In genomic region chr17:38761612-38762011, GRCh38 we compare ENCODE assay signal across 1 cellular context.
A peak's percentile ranks its signal among the peaks of the same experiment; 100 is the strongest.
TF ChIP-seq lines count a peak whose summit lies in the region.

No MANE protein-coding gene starts in this region.

TF ChIP-seq in H1, 55 proteins besides CTCF, POLR2A, EP300 and RAD21:
- TF ChIP-seq SUZ12 (IDR thresholded peaks at IDR 0.05; ENCODE audit: low read length): no peak
- TF ChIP-seq GABPA (IDR thresholded peaks at IDR 0.05; ENCODE audit: borderline replicate concordance, insufficient read depth, low read length): no peak
- TF ChIP-seq KDM4A (IDR thresholded peaks at IDR 0.05; ENCODE audit: low read depth, low read length, severe bottlenecking): no peak
- 0 out of 4 replicates have a peak, but pooled peaks of 1 of the 2 experiments have one; percentile 30 for TF ChIP-seq HDAC2 (IDR thresholded peaks at IDR 0.05; ENCODE audit: borderline replicate concordance in 1 of 2, low read depth in 2 of 2, low read length in 2 of 2)
- 0 out of 2 replicates have a peak, but pooled peaks have one; percentile 23 for TF ChIP-seq CREB1 (IDR thresholded peaks at IDR 0.05)
- no peak for TF ChIP-seq BACH1 (IDR thresholded peaks at IDR 0.05; ENCODE audit: low read length)
- TF ChIP-seq ATF3 (IDR thresholded peaks at IDR 0.05; ENCODE audit: insufficient read depth, low read depth, low read length): no peak
- TF ChIP-seq CTBP2 (IDR thresholded peaks at IDR 0.05; ENCODE audit: borderline replicate concordance, insufficient read depth, insufficient read length, low read length): no peak
- TF ChIP-seq SIN3A (conservative IDR thresholded peaks at IDR 0.05 in 1 of 2, IDR thresholded peaks at IDR 0.05 in 1 of 2; ENCODE audit: low read depth in 1 of 2, low read length in 2 of 2): peak in 1 of 2 experiments; percentile 95; a peak in 3 of 4 replicates
- no peak for TF ChIP-seq RNF2 (IDR thresholded peaks at IDR 0.05; ENCODE audit: borderline replicate concordance, low read depth, low read length, missing control alignments, poor library complexity, severe bottlenecking)
- TF ChIP-seq SIRT6 (IDR thresholded peaks at IDR 0.05; ENCODE audit: low read length): no peak
- TF ChIP-seq MAX (IDR thresholded peaks at IDR 0.05): peak; percentile 30; the same call in 1 of the 2 replicates
- TF ChIP-seq CEBPB (IDR thresholded peaks at IDR 0.05; ENCODE audit: low read depth, low read length): no peak
- TF ChIP-seq SAP30 (IDR thresholded peaks at IDR 0.05; ENCODE audit: insufficient read depth, insufficient replicate concordance, low read length): peak; percentile 36
- no peak for TF ChIP-seq RFX5 (IDR thresholded peaks at IDR 0.05; ENCODE audit: borderline replicate concordance, low read depth, low read length)
- no peak for TF ChIP-seq USF2 (IDR thresholded peaks at IDR 0.05; ENCODE audit: low read length)
